40 cellular contexts compared by ENCODE assay signal in the genomic region with DNA sequence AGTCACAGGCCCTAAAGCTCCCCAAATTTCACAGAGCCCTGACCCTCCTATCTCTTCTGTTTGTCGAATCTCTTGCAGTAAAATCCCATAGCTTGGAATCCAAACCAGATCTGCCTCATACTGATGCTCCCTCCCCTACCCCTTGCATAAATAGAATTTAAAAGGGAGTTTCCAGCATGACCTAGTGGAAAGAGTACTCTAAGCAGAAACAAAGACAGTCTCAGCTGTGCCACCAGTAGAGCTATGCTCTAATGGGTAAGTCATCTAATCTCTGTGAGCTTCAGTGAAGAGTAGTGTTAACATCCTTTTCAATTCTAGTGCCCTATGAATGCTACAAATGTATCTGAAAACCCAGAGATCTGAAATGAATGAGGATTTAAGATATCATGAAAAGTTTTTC. TPM values are rescaled to one million over a fixed set of nuclear protein-coding genes. Genes with fewer than 3 reads are reported as not detected.
"Had no signal": no experiment of that assay in that cellular context is flagged by ENCODE, and none has a peak within 500 bp of the region (broad histone marks: within the 10 kb centered on the region; RNA-seq: fewer than 3 reads in every experiment).

No MANE protein-coding gene starts in this region.

- H3K27ac Mint-ChIP-seq: activated B cell treated with CpG ODN at 0.5 μM for 24 hours; activated CD4-positive, alpha-beta memory T cell treated with anti-CD3 and anti-CD28 coated beads for 36 hours; activated CD4-positive, alpha-beta T cell treated with anti-CD3 and anti-CD28 coated beads, Interleukin-2, amount 10 ng/mL, durations not matched to agents 24 days and 14 days; activated CD8-positive, alpha-beta T cell treated with anti-CD3 and anti-CD28 coated beads for 36 hours; activated naive CD4-positive, alpha-beta T cell treated with anti-CD3 and anti-CD28 coated beads, Interleukin-2, amount 10 ng/mL, durations not matched to agents 7 days and 5 days; activated naive CD4-positive, alpha-beta T cell treated with anti-CD3 and anti-CD28 coated beads, Interleukin-2, amount 50 U/mL, for 24 hours; activated naive CD8-positive, alpha-beta T cell; activated naive CD8-positive, alpha-beta T cell treated with anti-CD3 and anti-CD28 coated beads, Interleukin-2, amount 10 ng/mL, durations not matched to agents 7 days and 5 days; activated naive CD8-positive, alpha-beta T cell treated with anti-CD3 and anti-CD28 coated beads, Interleukin-2, amount 50 U/mL, for 24 hours; activated T-cell treated with anti-CD3 and anti-CD28 coated beads, Interleukin-2, amount 50 U/mL, for 72 hours; activated T-helper 1 cell treated with anti-CD3 and anti-CD28 coated beads, Interleukin-12 subunit alpha, Interleukin-12 subunit beta, Interleukin-2, Interleukin-4 antibody, amounts not matched to agents 30 ng/mL and 10 ng/mL and 1 ng/mL, durations not matched to agents 14 hours and 24 hours and 36 hours; activated T-helper 17 cell treated with anti-CD3 and anti-CD28 coated beads, Interleukin-2, amount 50 U/mL, for 72 hours; brain; T-helper 1 cell treated with Interleukin-12 subunit alpha and Interleukin-12 subunit beta and Interleukin-4 antibody, amounts not matched to agents 30 μg/mL and 1 μg/mL, for 36 hours; T-helper 2 cell treated with Interferon-gamma antibody and Interleukin-4, amounts not matched to agents 5 μg/mL and 100 μg/mL, for 36 hours had no signal

- H3K27me3 Mint-ChIP-seq: activated naive CD4-positive, alpha-beta T cell treated with anti-CD3 and anti-CD28 coated beads, Interleukin-2, amount 10 ng/mL, durations not matched to agents 7 days and 5 days had no signal

- H3K27ac ChIP-seq: ascending aorta, cardiac muscle cell, WERI-Rb-1 had no signal

- ATAC-seq: activated CD8-positive, alpha-beta T cell treated with anti-CD3 and anti-CD28 coated beads for 36 hours; activated naive CD8-positive, alpha-beta T cell treated with anti-CD3 and anti-CD28 coated beads, Interleukin-2, amount 50 U/mL, for 24 hours; activated T-cell treated with anti-CD3 and anti-CD28 coated beads, Interleukin-2, amount 50 U/mL, for 4 hours; activated T-cell treated with anti-CD3 and anti-CD28 coated beads, Interleukin-2, amount 50 U/mL, for 72 hours; activated T-helper 17 cell treated with anti-CD3 and anti-CD28 coated beads, Interleukin-2, amount 50 U/mL, for 72 hours had no signal

- H3K36me3 Mint-ChIP-seq: activated CD4-positive, alpha-beta memory T cell treated with anti-CD3 and anti-CD28 coated beads for 36 hours; activated naive CD4-positive, alpha-beta T cell treated with anti-CD3 and anti-CD28 coated beads, Interleukin-2, amount 10 ng/mL, durations not matched to agents 7 days and 5 days; activated naive CD4-positive, alpha-beta T cell treated with anti-CD3 and anti-CD28 coated beads, Interleukin-2, amount 50 U/mL, for 24 hours; activated naive CD8-positive, alpha-beta T cell; activated naive CD8-positive, alpha-beta T cell treated with anti-CD3 and anti-CD28 coated beads, Interleukin-2, amount 10 ng/mL, durations not matched to agents 7 days and 5 days; brain had no signal

- DNase-seq: activated B cell treated with CpG ODN at 0.5 μM for 24 hours; activated CD4-positive, alpha-beta memory T cell treated with anti-CD3 and anti-CD28 coated beads for 36 hours; activated CD4-positive, alpha-beta T cell treated with anti-CD3 and anti-CD28 coated beads for 4 hours; activated CD4-positive, alpha-beta T cell treated with anti-CD3 and anti-CD28 coated beads, Interleukin-2, amount 10 ng/mL, durations not matched to agents 24 days and 14 days; activated CD4-positive, alpha-beta T cell treated with anti-CD3 and anti-CD28 coated beads, Interleukin-2, amount 50 U/mL, for 1 hour; activated CD4-positive, alpha-beta T cell treated with anti-CD3 and anti-CD28 coated beads, Interleukin-2, amount 50 U/mL, for 4 hours; activated CD4-positive, CD25-positive, alpha-beta regulatory T cell treated with anti-CD3 and anti-CD28 coated beads, Interleukin-2, amount 50 U/mL, for 72 hours; activated CD8-positive, alpha-beta memory T cell treated with anti-CD3 and anti-CD28 coated beads, Interleukin-2, amount 50 U/mL, for 4 hours; activated CD8-positive, alpha-beta T cell treated with anti-CD3 and anti-CD28 coated beads for 36 hours; activated gamma-delta T cell; activated naive CD4-positive, alpha-beta T cell treated with anti-CD3 and anti-CD28 coated beads, Interleukin-2, amount 10 ng/mL, durations not matched to agents 7 days and 5 days; activated naive CD4-positive, alpha-beta T cell treated with Interleukin-2 at 50 U/mL for 16 hours; activated naive CD8-positive, alpha-beta T cell treated with anti-CD3 and anti-CD28 coated beads, Interleukin-2, amount 10 ng/mL, durations not matched to agents 7 days and 5 days; activated naive CD8-positive, alpha-beta T cell treated with anti-CD3 and anti-CD28 coated beads, Interleukin-2, amount 50 U/mL, for 24 hours; activated T-cell treated with anti-CD3 and anti-CD28 coated beads for 4 hours; activated T-cell treated with anti-CD3 and anti-CD28 coated beads, Interleukin-2, amount 50 U/mL, for 1 hour; activated T-cell treated with anti-CD3 and anti-CD28 coated beads, Interleukin-2, amount 50 U/mL, for 4 hours; activated T-cell treated with anti-CD3 and anti-CD28 coated beads, Interleukin-2, amount 50 U/mL, for 72 hours; amygdala; anterior cingulate cortex; caudate nucleus; cerebellar nuclear complex; T-helper 1 cell; T-helper 2 cell; T-helper 9 cell; WERI-Rb-1 had no signal

- H3K4me3 Mint-ChIP-seq: activated B cell treated with CpG ODN at 0.5 μM for 24 hours; activated CD4-positive, alpha-beta memory T cell treated with anti-CD3 and anti-CD28 coated beads for 36 hours; activated CD4-positive, alpha-beta T cell treated with anti-CD3 and anti-CD28 coated beads, Interleukin-2, amount 10 ng/mL, durations not matched to agents 24 days and 14 days; activated CD8-positive, alpha-beta T cell treated with anti-CD3 and anti-CD28 coated beads for 36 hours; activated naive CD4-positive, alpha-beta T cell treated with anti-CD3 and anti-CD28 coated beads, Interleukin-2, amount 10 ng/mL, durations not matched to agents 7 days and 5 days; activated naive CD4-positive, alpha-beta T cell treated with anti-CD3 and anti-CD28 coated beads, Interleukin-2, amount 50 U/mL, for 24 hours; activated naive CD8-positive, alpha-beta T cell; activated naive CD8-positive, alpha-beta T cell treated with anti-CD3 and anti-CD28 coated beads, Interleukin-2, amount 10 ng/mL, durations not matched to agents 7 days and 5 days; activated naive CD8-positive, alpha-beta T cell treated with anti-CD3 and anti-CD28 coated beads, Interleukin-2, amount 50 U/mL, for 24 hours; activated T-cell treated with anti-CD3 and anti-CD28 coated beads, Interleukin-2, amount 50 U/mL, for 4 hours; activated T-cell treated with anti-CD3 and anti-CD28 coated beads, Interleukin-2, amount 50 U/mL, for 72 hours; activated T-helper 1 cell treated with anti-CD3 and anti-CD28 coated beads, Interleukin-12 subunit alpha, Interleukin-12 subunit beta, Interleukin-2, Interleukin-4 antibody, amounts not matched to agents 30 ng/mL and 10 ng/mL and 1 ng/mL, durations not matched to agents 14 hours and 24 hours and 36 hours; activated T-helper 17 cell treated with anti-CD3 and anti-CD28 coated beads, Interleukin-2, amount 50 U/mL, for 72 hours; brain; central memory CD8-positive, alpha-beta T cell; T-helper 1 cell treated with Interleukin-12 subunit alpha and Interleukin-12 subunit beta and Interleukin-4 antibody, amounts not matched to agents 30 μg/mL and 1 μg/mL, for 36 hours; T-helper 2 cell treated with Interferon-gamma antibody and Interleukin-4, amounts not matched to agents 5 μg/mL and 100 μg/mL, for 36 hours had no signal

- H3K4me3 ChIP-seq: ascending aorta, cardiac muscle cell had no signal

- H3K36me3 ChIP-seq: ascending aorta, cardiac muscle cell, WERI-Rb-1 had no signal

- H3K4me1 ChIP-seq: ascending aorta had no signal

- H3K4me1 Mint-ChIP-seq: activated B cell treated with CpG ODN at 0.5 μM for 24 hours; activated CD4-positive, alpha-beta T cell treated with anti-CD3 and anti-CD28 coated beads, Interleukin-2, amount 10 ng/mL, durations not matched to agents 24 days and 14 days; activated naive CD4-positive, alpha-beta T cell treated with anti-CD3 and anti-CD28 coated beads, Interleukin-2, amount 10 ng/mL, durations not matched to agents 7 days and 5 days; activated naive CD4-positive, alpha-beta T cell treated with anti-CD3 and anti-CD28 coated beads, Interleukin-2, amount 50 U/mL, for 24 hours; activated naive CD8-positive, alpha-beta T cell treated with anti-CD3 and anti-CD28 coated beads, Interleukin-2, amount 10 ng/mL, durations not matched to agents 7 days and 5 days; activated naive CD8-positive, alpha-beta T cell treated with anti-CD3 and anti-CD28 coated beads, Interleukin-2, amount 50 U/mL, for 24 hours; activated T-helper 17 cell treated with anti-CD3 and anti-CD28 coated beads, Interleukin-2, amount 50 U/mL, for 72 hours; brain; central memory CD8-positive, alpha-beta T cell had no signal

- H3K9me3 ChIP-seq: ascending aorta had no signal

- H3K27me3 ChIP-seq: ascending aorta, cardiac muscle cell had no signal

- H3K9me3 Mint-ChIP-seq: activated B cell treated with CpG ODN at 0.5 μM for 24 hours; activated CD4-positive, alpha-beta memory T cell treated with anti-CD3 and anti-CD28 coated beads for 36 hours; activated CD4-positive, alpha-beta T cell treated with anti-CD3 and anti-CD28 coated beads, Interleukin-2, amount 10 ng/mL, durations not matched to agents 24 days and 14 days; activated CD8-positive, alpha-beta T cell treated with anti-CD3 and anti-CD28 coated beads for 36 hours; activated naive CD4-positive, alpha-beta T cell treated with anti-CD3 and anti-CD28 coated beads, Interleukin-2, amount 10 ng/mL, durations not matched to agents 7 days and 5 days; activated naive CD8-positive, alpha-beta T cell treated with anti-CD3 and anti-CD28 coated beads, Interleukin-2, amount 10 ng/mL, durations not matched to agents 7 days and 5 days; activated naive CD8-positive, alpha-beta T cell treated with anti-CD3 and anti-CD28 coated beads, Interleukin-2, amount 50 U/mL, for 24 hours; activated T-cell treated with anti-CD3 and anti-CD28 coated beads, Interleukin-2, amount 50 U/mL, for 4 hours; activated T-cell treated with anti-CD3 and anti-CD28 coated beads, Interleukin-2, amount 50 U/mL, for 72 hours; activated T-helper 1 cell treated with anti-CD3 and anti-CD28 coated beads, Interleukin-12 subunit alpha, Interleukin-12 subunit beta, Interleukin-2, Interleukin-4 antibody, amounts not matched to agents 30 ng/mL and 10 ng/mL and 1 ng/mL, durations not matched to agents 14 hours and 24 hours and 36 hours; activated T-helper 17 cell treated with anti-CD3 and anti-CD28 coated beads, Interleukin-2, amount 50 U/mL, for 72 hours; brain; central memory CD8-positive, alpha-beta T cell; T-helper 1 cell treated with Interleukin-12 subunit alpha and Interleukin-12 subunit beta and Interleukin-4 antibody, amounts not matched to agents 30 μg/mL and 1 μg/mL, for 36 hours; T-helper 2 cell treated with Interferon-gamma antibody and Interleukin-4, amounts not matched to agents 5 μg/mL and 100 μg/mL, for 36 hours had no signal

RNA-seq across cellular contexts. Expression of a gene that starts 4.0 kb away (rescaled TPM):
- total RNA-seq: activated B cell treated with CpG ODN at 0.5 μM for 24 hours; activated CD4-positive, alpha-beta memory T cell treated with anti-CD3 and anti-CD28 coated beads for 36 hours; activated CD4-positive, alpha-beta T cell treated with anti-CD3 and anti-CD28 coated beads, Interleukin-2, amount 10 ng/mL, durations not matched to agents 24 days and 14 days; activated CD8-positive, alpha-beta memory T cell treated with anti-CD3 and anti-CD28 coated beads for 36 hours; activated CD8-positive, alpha-beta T cell treated with anti-CD3 and anti-CD28 coated beads for 36 hours; activated naive CD8-positive, alpha-beta T cell treated with anti-CD3 and anti-CD28 coated beads, Interleukin-2, amount 10 ng/mL, durations not matched to agents 7 days and 5 days; activated T-cell treated with anti-CD3 and anti-CD28 coated beads, Interleukin-2, amount 50 U/mL, for 4 hours; activated T-cell treated with anti-CD3 and anti-CD28 coated beads, Interleukin-2, amount 50 U/mL, for 72 hours; activated T-helper 1 cell treated with anti-CD3 and anti-CD28 coated beads, Interleukin-12 subunit alpha, Interleukin-12 subunit beta, Interleukin-2, Interleukin-4 antibody, amounts not matched to agents 30 ng/mL and 10 ng/mL and 1 ng/mL, durations not matched to agents 14 hours and 24 hours and 36 hours; activated T-helper 17 cell treated with anti-CD3 and anti-CD28 coated beads, Interleukin-2, amount 50 U/mL, for 72 hours; ascending aorta; bronchial epithelial cell; cardiac muscle cell; chondrocyte had no signal
- polyA plus RNA-seq: adipose tissue, cardiac muscle cell had no signal

RNA-seq across cellular contexts. Expression of a gene that starts 10.6 kb away (rescaled TPM):
- total RNA-seq: activated B cell treated with CpG ODN at 0.5 μM for 24 hours; activated CD4-positive, alpha-beta memory T cell treated with anti-CD3 and anti-CD28 coated beads for 36 hours; activated CD8-positive, alpha-beta memory T cell treated with anti-CD3 and anti-CD28 coated beads for 36 hours; activated CD8-positive, alpha-beta T cell treated with anti-CD3 and anti-CD28 coated beads for 36 hours; activated naive CD8-positive, alpha-beta T cell treated with anti-CD3 and anti-CD28 coated beads, Interleukin-2, amount 10 ng/mL, durations not matched to agents 7 days and 5 days; activated T-cell treated with anti-CD3 and anti-CD28 coated beads, Interleukin-2, amount 50 U/mL, for 4 hours; activated T-cell treated with anti-CD3 and anti-CD28 coated beads, Interleukin-2, amount 50 U/mL, for 72 hours; activated T-helper 1 cell treated with anti-CD3 and anti-CD28 coated beads, Interleukin-12 subunit alpha, Interleukin-12 subunit beta, Interleukin-2, Interleukin-4 antibody, amounts not matched to agents 30 ng/mL and 10 ng/mL and 1 ng/mL, durations not matched to agents 14 hours and 24 hours and 36 hours; ascending aorta; bronchial epithelial cell; cardiac muscle cell; chondrocyte had no signal
